ENCODE assay signal across 1 cellular context in genomic region chr10:89407792-89408191, GRCh38.
TF ChIP-seq lines count a peak whose summit lies in the region.

No MANE protein-coding gene starts in this region.

TF ChIP-seq in HepG2, 621 proteins besides CTCF, POLR2A, EP300 and RAD21:
- TF ChIP-seq ARID5B (CRISPR knock-in tag; IDR thresholded peaks at IDR 0.05): peak; percentile 22; the same call in 1 of the 2 replicates
- TF ChIP-seq ZBTB38 (CRISPR knock-in tag; IDR thresholded peaks at IDR 0.05): peak; percentile 77
- TF ChIP-seq CEBPG (CRISPR knock-in tag; IDR thresholded peaks at IDR 0.05): 0 out of 2 replicates have a peak, but pooled peaks have one; percentile 7
- TF ChIP-seq SALL1 (CRISPR knock-in tag; IDR thresholded peaks at IDR 0.05): peak; percentile 42; the same call in 1 of the 2 replicates
- TF ChIP-seq PAXIP1 (CRISPR knock-in tag; conservative IDR thresholded peaks at IDR 0.05): peak; percentile 45; the same call in 1 of the 2 replicates
- 0 out of 2 replicates have a peak, but pooled peaks have one; percentile 21 for TF ChIP-seq GATAD2A (CRISPR knock-in tag; IDR thresholded peaks at IDR 0.05)
- TF ChIP-seq POGZ (CRISPR knock-in tag; IDR thresholded peaks at IDR 0.05): 0 out of 2 replicates have a peak, but pooled peaks have one; percentile 24
- TF ChIP-seq HNF4A (CRISPR knock-in tag; IDR thresholded peaks at IDR 0.05): peak; percentile 63
TF ChIP-seq in HepG2: peak in this region for 8; not testable (repeated sequence) for 613.
